Comparison of ENCODE assay signal across 10 cellular contexts in genomic region chr2:26352892-26353291, GRCh38. TPM values are rescaled to one million over a fixed set of nuclear protein-coding genes. Genes with fewer than 3 reads are reported as not detected.
DNase-seq lines count a peak whose midpoint lies in the region; ATAC-seq and TF ChIP-seq lines count a peak whose summit lies in the region.
"Had no signal": no experiment of that assay in that cellular context is flagged by ENCODE, and none has a peak within 500 bp of the region (broad histone marks: within the 10 kb centered on the region; RNA-seq: fewer than 3 reads in every experiment).

No MANE protein-coding gene starts in this region.

- peaks cover 10 to 72% (median 11%) of the 10 kb centered on the region in 3 donors for H3K4me1 ChIP-seq in esophagus squamous epithelium

- no peak for TF ChIP-seq POLR2A in esophagus squamous epithelium (IDR thresholded peaks at IDR 0.05)

- H3K4me1 Mint-ChIP-seq in activated naive CD4-positive, alpha-beta T cell treated with anti-CD3 and anti-CD28 coated beads for 36 hours (ENCODE audit: low read depth), result peaks cover 57% of the 10 kb centered on the region
- peaks cover 33% of the 10 kb centered on the region for H3K4me1 Mint-ChIP-seq in activated naive CD4-positive, alpha-beta T cell treated with anti-CD3 and anti-CD28 coated beads, Interleukin-2, amount 10 ng/mL, durations not matched to agents 7 days and 5 days
- peaks cover 82% of the 10 kb centered on the region for H3K4me1 Mint-ChIP-seq in stimulated activated naive CD8-positive, alpha-beta T cell treated with anti-CD3 and anti-CD28 coated beads, Interleukin-15, amount 100 ng/mL, for 72 hours

- peak overlapping the region in 3 of 4 donors; percentile 15 to 93 (median 57) for H3K27ac ChIP-seq in esophagus squamous epithelium

- DNase-seq in activated naive CD4-positive, alpha-beta T cell treated with anti-CD3 and anti-CD28 coated beads for 36 hours, result peak; percentile 63
- no peak for DNase-seq in activated naive CD4-positive, alpha-beta T cell treated with anti-CD3 and anti-CD28 coated beads, Interleukin-2, amount 10 ng/mL, durations not matched to agents 7 days and 5 days
- peak; percentile 33 to 45 for DNase-seq in activated CD4-positive, alpha-beta T cell treated with anti-CD3 and anti-CD28 coated beads, Interleukin-2, amount 50 U/mL, for 48 hours
- DNase-seq in esophagus squamous epithelium (lab: John Stamatoyannopoulos, UW) (no peak), mesenteric fat pad (ENCODE audit: low spot score) (no peak), NCI-H748 treated with DMSO at 0.1 percent for 48 hours (lab: John Stamatoyannopoulos, UW) (no peak)
- DNase-seq in stimulated activated naive CD8-positive, alpha-beta T cell treated with anti-CD3 and anti-CD28 coated beads, Interleukin-15, amount 100 ng/mL, for 72 hours, result peak; percentile 7 to 26
- DNase-seq: activated effector memory CD4-positive, alpha-beta T cell treated with anti-CD3 and anti-CD28 coated beads, Interleukin-2, amount 50 U/mL, for 16 hours; stimulated activated naive B cell treated with anti-CD40 and anti-IgM and Interleukin-4, amounts not matched to agents 10 μg/mL and 1 μg/mL and 100 μg/mL, for 72 hours had no signal

- no peak overlapping the region for H3K4me3 ChIP-seq in esophagus squamous epithelium

- no peaks in the 10 kb centered on the region for H3K9me3 Mint-ChIP-seq in activated naive CD4-positive, alpha-beta T cell treated with anti-CD3 and anti-CD28 coated beads for 36 hours
- no peaks in the 10 kb centered on the region for H3K9me3 Mint-ChIP-seq in activated naive CD4-positive, alpha-beta T cell treated with anti-CD3 and anti-CD28 coated beads, Interleukin-2, amount 10 ng/mL, durations not matched to agents 7 days and 5 days
- H3K9me3 Mint-ChIP-seq in stimulated activated naive CD8-positive, alpha-beta T cell treated with anti-CD3 and anti-CD28 coated beads, Interleukin-15, amount 100 ng/mL, for 72 hours, result no peaks in the 10 kb centered on the region
- H3K9me3 Mint-ChIP-seq: stimulated activated naive B cell treated with anti-CD40 and anti-IgM and Interleukin-4, amounts not matched to agents 10 μg/mL and 1 μg/mL and 100 μg/mL, for 72 hours had no signal

- ATAC-seq in stimulated activated naive CD8-positive, alpha-beta T cell treated with anti-CD3 and anti-CD28 coated beads, Interleukin-15, amount 100 ng/mL, for 72 hours, result peak; percentile 95
- no peak for ATAC-seq in GM19397 (IDR thresholded peaks at IDR 0.05; ENCODE audit: unreplicated experiment)
- ATAC-seq: stimulated activated naive B cell treated with anti-CD40 and anti-IgM and Interleukin-4, amounts not matched to agents 10 μg/mL and 1 μg/mL and 100 μg/mL, for 72 hours had no signal

- TF ChIP-seq CTCF in esophagus squamous epithelium (IDR thresholded peaks at IDR 0.05), result no peak

- H3K36me3 Mint-ChIP-seq in activated naive CD4-positive, alpha-beta T cell treated with anti-CD3 and anti-CD28 coated beads for 36 hours (ENCODE audit: low read depth), result peaks cover 21% of the 10 kb centered on the region
- H3K36me3 Mint-ChIP-seq in activated naive CD4-positive, alpha-beta T cell treated with anti-CD3 and anti-CD28 coated beads, Interleukin-2, amount 10 ng/mL, durations not matched to agents 7 days and 5 days, result peaks cover 23% of the 10 kb centered on the region

- CTCF ChIA-PET in activated naive CD4-positive, alpha-beta T cell treated with anti-CD3 and anti-CD28 coated beads for 36 hours (lab: Charles Lee), result no interaction called here
- CTCF ChIA-PET in activated naive CD4-positive, alpha-beta T cell treated with anti-CD3 and anti-CD28 coated beads, Interleukin-2, amount 10 ng/mL, durations not matched to agents 7 days and 5 days (lab: Charles Lee), result no interaction called here

- no peaks in the 10 kb centered on the region for H3K27me3 Mint-ChIP-seq in activated naive CD4-positive, alpha-beta T cell treated with anti-CD3 and anti-CD28 coated beads for 36 hours (ENCODE audit: low read depth)
- no peaks in the 10 kb centered on the region for H3K27me3 Mint-ChIP-seq in activated naive CD4-positive, alpha-beta T cell treated with anti-CD3 and anti-CD28 coated beads, Interleukin-2, amount 10 ng/mL, durations not matched to agents 7 days and 5 days
- H3K27me3 Mint-ChIP-seq in stimulated activated naive CD8-positive, alpha-beta T cell treated with anti-CD3 and anti-CD28 coated beads, Interleukin-15, amount 100 ng/mL, for 72 hours, result no peaks in the 10 kb centered on the region
- H3K27me3 Mint-ChIP-seq: stimulated activated naive B cell treated with anti-CD40 and anti-IgM and Interleukin-4, amounts not matched to agents 10 μg/mL and 1 μg/mL and 100 μg/mL, for 72 hours had no signal

- 44 to 47% methylated on average over 1 of the region's 1 CpG for WGBS in esophagus squamous epithelium, 2 donors

- H3K27ac Mint-ChIP-seq in activated naive CD4-positive, alpha-beta T cell treated with anti-CD3 and anti-CD28 coated beads for 36 hours, result no peak overlapping the region
- no peak overlapping the region for H3K27ac Mint-ChIP-seq in activated naive CD4-positive, alpha-beta T cell treated with anti-CD3 and anti-CD28 coated beads, Interleukin-2, amount 10 ng/mL, durations not matched to agents 7 days and 5 days
- H3K27ac Mint-ChIP-seq in stimulated activated naive CD8-positive, alpha-beta T cell treated with anti-CD3 and anti-CD28 coated beads, Interleukin-15, amount 100 ng/mL, for 72 hours, result no peak overlapping the region
- H3K27ac Mint-ChIP-seq: stimulated activated naive B cell treated with anti-CD40 and anti-IgM and Interleukin-4, amounts not matched to agents 10 μg/mL and 1 μg/mL and 100 μg/mL, for 72 hours had no signal

- H3K27me3 ChIP-seq in esophagus squamous epithelium, result no peaks in the 10 kb centered on the region

- H3K9me3 ChIP-seq in esophagus squamous epithelium, result no peaks in the 10 kb centered on the region

- peaks cover 0 to 7% (median 0%) of the 10 kb centered on the region in 3 donors for H3K36me3 ChIP-seq in esophagus squamous epithelium

- H3K4me3 Mint-ChIP-seq in activated naive CD4-positive, alpha-beta T cell treated with anti-CD3 and anti-CD28 coated beads for 36 hours, result no peak overlapping the region
- H3K4me3 Mint-ChIP-seq in activated naive CD4-positive, alpha-beta T cell treated with anti-CD3 and anti-CD28 coated beads, Interleukin-2, amount 10 ng/mL, durations not matched to agents 7 days and 5 days, result no peak overlapping the region
- no peak overlapping the region for H3K4me3 Mint-ChIP-seq in stimulated activated naive CD8-positive, alpha-beta T cell treated with anti-CD3 and anti-CD28 coated beads, Interleukin-15, amount 100 ng/mL, for 72 hours
- H3K4me3 Mint-ChIP-seq: stimulated activated naive B cell treated with anti-CD40 and anti-IgM and Interleukin-4, amounts not matched to agents 10 μg/mL and 1 μg/mL and 100 μg/mL, for 72 hours had no signal

- intact Hi-C loops in activated naive CD4-positive, alpha-beta T cell treated with anti-CD3 and anti-CD28 coated beads for 36 hours (cut with micrococcal nuclease), result no loop called here
- intact Hi-C loops in esophagus squamous epithelium (cut with DNase I), result no loop called here

RNA-seq across cellular contexts. Expression of gene ADGRF3, which starts 6.3 kb away (rescaled TPM):
- 1 to 10 TPM; 2.7 to 3.0 TPM for total RNA-seq in activated naive CD4-positive, alpha-beta T cell treated with anti-CD3 and anti-CD28 coated beads for 36 hours
- total RNA-seq in esophagus squamous epithelium (under 1 TPM in 1 of 4 donors, not detected in 3; 0.41 TPM), mesenteric fat pad (0.19 TPM)

RNA-seq across cellular contexts. Expression of gene SELENOI, which starts 6.9 kb away (rescaled TPM):
- total RNA-seq in activated naive CD4-positive, alpha-beta T cell treated with anti-CD3 and anti-CD28 coated beads for 36 hours, result 10 to 100 TPM; 20.0 to 22.9 TPM
- total RNA-seq in esophagus squamous epithelium, result 10 to 100 TPM; 23.1 to 46.6 (median 32.4) TPM
- 18.7 TPM for total RNA-seq in mesenteric fat pad

RNA-seq across cellular contexts. Expression of gene DRC1, which starts 48.8 kb away (rescaled TPM):
- not detected for total RNA-seq in activated naive CD4-positive, alpha-beta T cell treated with anti-CD3 and anti-CD28 coated beads for 36 hours
- total RNA-seq in esophagus squamous epithelium, result not detected
- not detected for total RNA-seq in mesenteric fat pad

Comparison
In these comparisons a context has a peak if more than half of its experiments do, and no peak if none do; other contexts are left out.
1. DNase-seq: peak in activated naive CD4-positive, alpha-beta T cell treated with anti-CD3 and anti-CD28 coated beads for 36 hours (single experiment), activated CD4-positive, alpha-beta T cell treated with anti-CD3 and anti-CD28 coated beads, Interleukin-2, amount 50 U/mL, for 48 hours (2 of 2) and stimulated activated naive CD8-positive, alpha-beta T cell treated with anti-CD3 and anti-CD28 coated beads, Interleukin-15, amount 100 ng/mL, for 72 hours (2 of 2); none in activated naive CD4-positive, alpha-beta T cell treated with anti-CD3 and anti-CD28 coated beads, Interleukin-2, amount 10 ng/mL, durations not matched to agents 7 days and 5 days (single experiment), esophagus squamous epithelium (single experiment), mesenteric fat pad (single experiment) and NCI-H748 treated with DMSO at 0.1 percent for 48 hours (single experiment).